In genomic region chr12:8499616-8500015, GRCh38 we compare ENCODE assay signal across 26 cellular contexts. TPM values are rescaled to one million over a fixed set of nuclear protein-coding genes. Genes with fewer than 3 reads are reported as not detected.
A peak's percentile ranks its signal among the peaks of the same experiment; 100 is the strongest.
DNase-seq lines count a peak whose midpoint lies in the region; FAIRE-seq and TF ChIP-seq lines count a peak whose summit lies in the region.
"Had no signal": no experiment of that assay in that cellular context is flagged by ENCODE, and none has a peak within 500 bp of the region (broad histone marks: within the 10 kb centered on the region; RNA-seq: fewer than 3 reads in every experiment).

No MANE protein-coding gene starts in this region.

- H3K27me3 Mint-ChIP-seq in neural crest cell (ENCODE audit: low read depth): peaks cover 6% of the 10 kb centered on the region

- no peaks in the 10 kb centered on the region for H3K36me3 Mint-ChIP-seq in neural crest cell (ENCODE audit: low read depth)
- H3K36me3 Mint-ChIP-seq: activated naive CD4-positive, alpha-beta T cell treated with anti-CD3 and anti-CD28 coated beads, Interleukin-2, amount 10 ng/mL, durations not matched to agents 7 days and 5 days; CD8-positive, alpha-beta T cell; stimulated activated effector memory CD8-positive, alpha-beta T cell treated with anti-CD3 and anti-CD28 coated beads, Interleukin-12 subunit alpha, Interleukin-12 subunit beta, amount 100 ng/mL, for 72 hours had no signal

- H3K4me1 Mint-ChIP-seq in neural crest cell: peaks cover 9% of the 10 kb centered on the region

- H3K9me3 Mint-ChIP-seq in neural crest cell: no peaks in the 10 kb centered on the region
- H3K9me3 Mint-ChIP-seq: activated naive CD4-positive, alpha-beta T cell treated with anti-CD3 and anti-CD28 coated beads, Interleukin-2, amount 10 ng/mL, durations not matched to agents 7 days and 5 days; CD8-positive, alpha-beta T cell; central memory CD8-positive, alpha-beta T cell; stimulated activated effector memory CD8-positive, alpha-beta T cell treated with anti-CD3 and anti-CD28 coated beads, Interleukin-12 subunit alpha, Interleukin-12 subunit beta, amount 100 ng/mL, for 72 hours; T-helper 1 cell treated with Interleukin-12 subunit alpha and Interleukin-12 subunit beta and Interleukin-4 antibody, amounts not matched to agents 30 μg/mL and 1 μg/mL, for 36 hours had no signal

- H3K27ac ChIP-seq in VCaP: no peak overlapping the region
- H3K27ac ChIP-seq: heart right ventricle had no signal

- no peak overlapping the region for H3K4me3 Mint-ChIP-seq in neural crest cell
- H3K4me3 Mint-ChIP-seq: activated naive CD4-positive, alpha-beta T cell treated with anti-CD3 and anti-CD28 coated beads, Interleukin-2, amount 10 ng/mL, durations not matched to agents 7 days and 5 days; CD8-positive, alpha-beta T cell; central memory CD8-positive, alpha-beta T cell; stimulated activated effector memory CD8-positive, alpha-beta T cell treated with anti-CD3 and anti-CD28 coated beads, Interleukin-12 subunit alpha, Interleukin-12 subunit beta, amount 100 ng/mL, for 72 hours; T-helper 1 cell treated with Interleukin-12 subunit alpha and Interleukin-12 subunit beta and Interleukin-4 antibody, amounts not matched to agents 30 μg/mL and 1 μg/mL, for 36 hours had no signal

- TF ChIP-seq CTCF in GM12864 (IDR thresholded peaks at IDR 0.05; ENCODE audit: low read depth, low read length, missing control alignments) (peak; percentile 16), LNCAP (IDR thresholded peaks at IDR 0.05) (peak; percentile 13; the same call in 1 of the 2 replicates), VCaP (conservative IDR thresholded peaks at IDR 0.05) (peak; percentile 47), neural crest cell (conservative IDR thresholded peaks at IDR 0.05) (peak; percentile 48)

- no peak overlapping the region for H3K4me3 ChIP-seq in GM12864 (ENCODE audit: low read depth, low read length)
- H3K4me3 ChIP-seq: HAP-1, heart right ventricle had no signal

- DNase-seq in GM12864 (ENCODE audit: low read depth) (no peak), neural crest cell (ENCODE audit: low read depth, low spot score) (no peak), GM19239 (ENCODE audit: insufficient read length, low spot score) (no peak), HTR-8/SVneo (ENCODE audit: insufficient read length, low spot score) (no peak), ecto neural progenitor cell (ENCODE audit: low spot score) (no peak)
- DNase-seq: activated naive CD4-positive, alpha-beta T cell treated with anti-CD3 and anti-CD28 coated beads, Interleukin-2, amount 10 ng/mL, durations not matched to agents 7 days and 5 days; activated T-cell treated with anti-CD3 and anti-CD28 coated beads, Interleukin-2, amount 50 U/mL, for 48 hours; aorta; CD8-positive, alpha-beta T cell; effector CD8-positive, alpha-beta T cell; heart right ventricle; IMR-90; NCI-H1092 treated with DMSO at 0.1 percent for 48 hours; NCI-H2029 treated with DMSO at 0.1 percent for 48 hours; nucleus accumbens; right cardiac atrium; SHP77 had no signal

- no peak overlapping the region for H3K27ac Mint-ChIP-seq in neural crest cell (ENCODE audit: unreplicated experiment)
- H3K27ac Mint-ChIP-seq: activated naive CD4-positive, alpha-beta T cell treated with anti-CD3 and anti-CD28 coated beads, Interleukin-2, amount 10 ng/mL, durations not matched to agents 7 days and 5 days; CD8-positive, alpha-beta T cell; stimulated activated effector memory CD8-positive, alpha-beta T cell treated with anti-CD3 and anti-CD28 coated beads, Interleukin-12 subunit alpha, Interleukin-12 subunit beta, amount 100 ng/mL, for 72 hours; T-helper 1 cell treated with Interleukin-12 subunit alpha and Interleukin-12 subunit beta and Interleukin-4 antibody, amounts not matched to agents 30 μg/mL and 1 μg/mL, for 36 hours had no signal

- FAIRE-seq in GM19239 (lab: Jason Lieb, UNC) (no peak), HTR-8/SVneo (lab: Jason Lieb, UNC) (no peak)

RNA-seq across cellular contexts. Expression of gene CLEC4D, which starts 13.7 kb away (rescaled TPM):
- total RNA-seq in neural crest cell: not detected in 2 replicates
- total RNA-seq: CD8-positive, alpha-beta T cell; IMR-90; NCI-H460; temporal lobe had no signal

RNA-seq across cellular contexts. Expression of gene CLEC4E, which starts 41.1 kb away (rescaled TPM):
- total RNA-seq in neural crest cell: not detected in 2 replicates
- total RNA-seq: CD8-positive, alpha-beta T cell; IMR-90; NCI-H460; temporal lobe had no signal

RNA-seq across cellular contexts. Expression of gene CLEC6A, which starts 43.9 kb away (rescaled TPM):
- not detected in 2 replicates for total RNA-seq in neural crest cell
- total RNA-seq: aorta; CD8-positive, alpha-beta T cell; IMR-90; lower leg skin; NCI-H460; right cardiac atrium; temporal lobe had no signal
